2 cellular contexts compared by ENCODE assay signal in the genomic region with DNA sequence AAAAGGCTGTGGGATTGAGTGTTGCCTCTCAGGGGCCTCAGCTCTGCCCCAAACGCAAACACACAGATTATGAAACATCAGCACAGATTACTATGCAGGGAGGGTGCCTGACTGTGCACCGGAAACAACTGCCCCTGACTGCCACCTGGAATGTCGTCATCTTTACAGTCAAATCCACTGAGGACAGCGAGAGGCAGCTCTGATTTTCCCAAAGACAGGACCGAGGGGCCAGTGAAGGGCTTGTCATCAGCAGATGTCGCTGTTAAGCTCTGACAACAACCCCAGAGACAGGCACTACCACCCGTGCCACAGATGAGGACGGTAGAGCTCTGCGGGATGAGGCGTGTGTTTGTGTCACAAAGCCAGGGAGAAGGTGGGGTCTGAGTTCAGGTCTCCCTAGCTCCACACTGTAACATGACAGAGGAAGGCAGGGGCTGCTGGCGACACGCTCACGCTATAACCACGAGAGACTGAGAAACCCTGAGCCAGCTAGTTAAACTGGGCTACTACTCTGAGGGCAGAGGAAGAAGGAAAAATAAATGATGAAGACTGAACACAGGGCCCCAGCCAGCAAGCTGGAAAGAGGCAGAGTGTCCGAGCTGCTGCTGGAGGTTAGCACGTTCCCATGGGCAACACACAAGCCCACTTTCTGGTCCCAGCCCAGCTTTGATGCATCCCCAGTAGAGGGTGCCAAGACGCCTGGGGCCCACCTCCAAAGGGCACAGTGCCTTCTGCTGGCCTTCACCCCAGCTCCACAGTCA.
TF ChIP-seq lines count a peak whose summit lies in the region.

No MANE protein-coding gene starts in this region.

TF ChIP-seq in GM23338, 12 proteins besides CTCF, POLR2A, EP300 and RAD21 (continued from another document and continues in another):
- TF ChIP-seq, protein P1, sequence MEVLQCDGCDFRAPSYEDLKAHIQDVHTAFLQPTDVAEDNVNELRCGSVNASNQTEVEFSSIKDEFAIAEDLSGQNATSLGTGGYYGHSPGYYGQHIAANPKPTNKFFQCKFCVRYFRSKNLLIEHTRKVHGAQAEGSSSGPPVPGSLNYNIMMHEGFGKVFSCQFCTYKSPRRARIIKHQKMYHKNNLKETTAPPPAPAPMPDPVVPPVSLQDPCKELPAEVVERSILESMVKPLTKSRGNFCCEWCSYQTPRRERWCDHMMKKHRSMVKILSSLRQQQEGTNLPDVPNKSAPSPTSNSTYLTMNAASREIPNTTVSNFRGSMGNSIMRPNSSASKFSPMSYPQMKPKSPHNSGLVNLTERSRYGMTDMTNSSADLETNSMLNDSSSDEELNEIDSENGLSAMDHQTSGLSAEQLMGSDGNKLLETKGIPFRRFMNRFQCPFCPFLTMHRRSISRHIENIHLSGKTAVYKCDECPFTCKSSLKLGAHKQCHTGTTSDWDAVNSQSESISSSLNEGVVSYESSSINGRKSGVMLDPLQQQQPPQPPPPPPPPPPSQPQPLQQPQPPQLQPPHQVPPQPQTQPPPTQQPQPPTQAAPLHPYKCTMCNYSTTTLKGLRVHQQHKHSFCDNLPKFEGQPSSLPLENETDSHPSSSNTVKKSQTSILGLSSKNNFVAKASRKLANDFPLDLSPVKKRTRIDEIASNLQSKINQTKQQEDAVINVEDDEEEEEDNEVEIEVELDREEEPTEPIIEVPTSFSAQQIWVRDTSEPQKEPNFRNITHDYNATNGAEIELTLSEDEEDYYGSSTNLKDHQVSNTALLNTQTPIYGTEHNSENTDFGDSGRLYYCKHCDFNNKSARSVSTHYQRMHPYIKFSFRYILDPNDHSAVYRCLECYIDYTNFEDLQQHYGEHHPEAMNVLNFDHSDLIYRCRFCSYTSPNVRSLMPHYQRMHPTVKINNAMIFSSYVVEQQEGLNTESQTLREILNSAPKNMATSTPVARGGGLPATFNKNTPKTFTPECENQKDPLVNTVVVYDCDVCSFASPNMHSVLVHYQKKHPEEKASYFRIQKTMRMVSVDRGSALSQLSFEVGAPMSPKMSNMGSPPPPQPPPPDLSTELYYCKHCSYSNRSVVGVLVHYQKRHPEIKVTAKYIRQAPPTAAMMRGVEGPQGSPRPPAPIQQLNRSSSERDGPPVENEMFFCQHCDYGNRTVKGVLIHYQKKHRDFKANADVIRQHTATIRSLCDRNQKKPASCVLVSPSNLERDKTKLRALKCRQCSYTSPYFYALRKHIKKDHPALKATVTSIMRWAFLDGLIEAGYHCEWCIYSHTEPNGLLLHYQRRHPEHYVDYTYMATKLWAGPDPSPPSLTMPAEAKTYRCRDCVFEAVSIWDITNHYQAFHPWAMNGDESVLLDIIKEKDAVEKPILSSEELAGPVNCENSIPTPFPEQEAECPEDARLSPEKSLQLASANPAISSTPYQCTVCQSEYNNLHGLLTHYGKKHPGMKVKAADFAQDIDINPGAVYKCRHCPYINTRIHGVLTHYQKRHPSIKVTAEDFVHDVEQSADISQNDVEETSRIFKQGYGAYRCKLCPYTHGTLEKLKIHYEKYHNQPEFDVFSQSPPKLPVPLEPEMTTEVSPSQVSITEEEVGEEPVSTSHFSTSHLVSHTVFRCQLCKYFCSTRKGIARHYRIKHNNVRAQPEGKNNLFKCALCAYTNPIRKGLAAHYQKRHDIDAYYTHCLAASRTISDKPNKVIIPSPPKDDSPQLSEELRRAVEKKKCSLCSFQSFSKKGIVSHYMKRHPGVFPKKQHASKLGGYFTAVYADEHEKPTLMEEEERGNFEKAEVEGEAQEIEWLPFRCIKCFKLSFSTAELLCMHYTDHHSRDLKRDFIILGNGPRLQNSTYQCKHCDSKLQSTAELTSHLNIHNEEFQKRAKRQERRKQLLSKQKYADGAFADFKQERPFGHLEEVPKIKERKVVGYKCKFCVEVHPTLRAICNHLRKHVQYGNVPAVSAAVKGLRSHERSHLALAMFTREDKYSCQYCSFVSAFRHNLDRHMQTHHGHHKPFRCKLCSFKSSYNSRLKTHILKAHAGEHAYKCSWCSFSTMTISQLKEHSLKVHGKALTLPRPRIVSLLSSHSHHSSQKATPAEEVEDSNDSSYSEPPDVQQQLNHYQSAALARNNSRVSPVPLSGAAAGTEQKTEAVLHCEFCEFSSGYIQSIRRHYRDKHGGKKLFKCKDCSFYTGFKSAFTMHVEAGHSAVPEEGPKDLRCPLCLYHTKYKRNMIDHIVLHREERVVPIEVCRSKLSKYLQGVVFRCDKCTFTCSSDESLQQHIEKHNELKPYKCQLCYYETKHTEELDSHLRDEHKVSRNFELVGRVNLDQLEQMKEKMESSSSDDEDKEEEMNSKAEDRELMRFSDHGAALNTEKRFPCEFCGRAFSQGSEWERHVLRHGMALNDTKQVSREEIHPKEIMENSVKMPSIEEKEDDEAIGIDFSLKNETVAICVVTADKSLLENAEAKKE (CRISPR knock-in tag; IDR thresholded peaks at IDR 0.05): no peak
- TF ChIP-seq, protein P2, sequence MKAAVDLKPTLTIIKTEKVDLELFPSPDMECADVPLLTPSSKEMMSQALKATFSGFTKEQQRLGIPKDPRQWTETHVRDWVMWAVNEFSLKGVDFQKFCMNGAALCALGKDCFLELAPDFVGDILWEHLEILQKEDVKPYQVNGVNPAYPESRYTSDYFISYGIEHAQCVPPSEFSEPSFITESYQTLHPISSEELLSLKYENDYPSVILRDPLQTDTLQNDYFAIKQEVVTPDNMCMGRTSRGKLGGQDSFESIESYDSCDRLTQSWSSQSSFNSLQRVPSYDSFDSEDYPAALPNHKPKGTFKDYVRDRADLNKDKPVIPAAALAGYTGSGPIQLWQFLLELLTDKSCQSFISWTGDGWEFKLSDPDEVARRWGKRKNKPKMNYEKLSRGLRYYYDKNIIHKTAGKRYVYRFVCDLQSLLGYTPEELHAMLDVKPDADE (IDR thresholded peaks at IDR 0.05): no peak
- TF ChIP-seq JUNB (IDR thresholded peaks at IDR 0.05; ENCODE audit: unreplicated experiment): no peak
- TF ChIP-seq, protein P3, sequence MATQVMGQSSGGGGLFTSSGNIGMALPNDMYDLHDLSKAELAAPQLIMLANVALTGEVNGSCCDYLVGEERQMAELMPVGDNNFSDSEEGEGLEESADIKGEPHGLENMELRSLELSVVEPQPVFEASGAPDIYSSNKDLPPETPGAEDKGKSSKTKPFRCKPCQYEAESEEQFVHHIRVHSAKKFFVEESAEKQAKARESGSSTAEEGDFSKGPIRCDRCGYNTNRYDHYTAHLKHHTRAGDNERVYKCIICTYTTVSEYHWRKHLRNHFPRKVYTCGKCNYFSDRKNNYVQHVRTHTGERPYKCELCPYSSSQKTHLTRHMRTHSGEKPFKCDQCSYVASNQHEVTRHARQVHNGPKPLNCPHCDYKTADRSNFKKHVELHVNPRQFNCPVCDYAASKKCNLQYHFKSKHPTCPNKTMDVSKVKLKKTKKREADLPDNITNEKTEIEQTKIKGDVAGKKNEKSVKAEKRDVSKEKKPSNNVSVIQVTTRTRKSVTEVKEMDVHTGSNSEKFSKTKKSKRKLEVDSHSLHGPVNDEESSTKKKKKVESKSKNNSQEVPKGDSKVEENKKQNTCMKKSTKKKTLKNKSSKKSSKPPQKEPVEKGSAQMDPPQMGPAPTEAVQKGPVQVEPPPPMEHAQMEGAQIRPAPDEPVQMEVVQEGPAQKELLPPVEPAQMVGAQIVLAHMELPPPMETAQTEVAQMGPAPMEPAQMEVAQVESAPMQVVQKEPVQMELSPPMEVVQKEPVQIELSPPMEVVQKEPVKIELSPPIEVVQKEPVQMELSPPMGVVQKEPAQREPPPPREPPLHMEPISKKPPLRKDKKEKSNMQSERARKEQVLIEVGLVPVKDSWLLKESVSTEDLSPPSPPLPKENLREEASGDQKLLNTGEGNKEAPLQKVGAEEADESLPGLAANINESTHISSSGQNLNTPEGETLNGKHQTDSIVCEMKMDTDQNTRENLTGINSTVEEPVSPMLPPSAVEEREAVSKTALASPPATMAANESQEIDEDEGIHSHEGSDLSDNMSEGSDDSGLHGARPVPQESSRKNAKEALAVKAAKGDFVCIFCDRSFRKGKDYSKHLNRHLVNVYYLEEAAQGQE (IDR thresholded peaks at IDR 0.05; ENCODE audit: unreplicated experiment): no peak
- no peak for TF ChIP-seq POLR2AphosphoS5 (IDR thresholded peaks at IDR 0.05; ENCODE audit: low read depth)
- no peak for TF ChIP-seq CREB1 (CRISPR knock-in tag; IDR thresholded peaks at IDR 0.05; ENCODE audit: low read depth)
- no peak for TF ChIP-seq NANOG (IDR thresholded peaks at IDR 0.05; ENCODE audit: borderline replicate concordance)
- TF ChIP-seq STAT1 (IDR thresholded peaks at IDR 0.05; ENCODE audit: unreplicated experiment): no peak

TF ChIP-seq in WTC11, 78 proteins besides CTCF, POLR2A, EP300 and RAD21 (continued from another document):
- TF ChIP-seq, protein P4, sequence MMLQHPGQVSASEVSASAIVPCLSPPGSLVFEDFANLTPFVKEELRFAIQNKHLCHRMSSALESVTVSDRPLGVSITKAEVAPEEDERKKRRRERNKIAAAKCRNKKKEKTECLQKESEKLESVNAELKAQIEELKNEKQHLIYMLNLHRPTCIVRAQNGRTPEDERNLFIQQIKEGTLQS (CRISPR knock-in tag; conservative IDR thresholded peaks at IDR 0.05): 0 out of 2 replicates have a peak, but pooled peaks have one; percentile 28
- TF ChIP-seq ZNF121 (CRISPR knock-in tag; IDR thresholded peaks at IDR 0.05): no peak
- TF ChIP-seq, protein P5, sequence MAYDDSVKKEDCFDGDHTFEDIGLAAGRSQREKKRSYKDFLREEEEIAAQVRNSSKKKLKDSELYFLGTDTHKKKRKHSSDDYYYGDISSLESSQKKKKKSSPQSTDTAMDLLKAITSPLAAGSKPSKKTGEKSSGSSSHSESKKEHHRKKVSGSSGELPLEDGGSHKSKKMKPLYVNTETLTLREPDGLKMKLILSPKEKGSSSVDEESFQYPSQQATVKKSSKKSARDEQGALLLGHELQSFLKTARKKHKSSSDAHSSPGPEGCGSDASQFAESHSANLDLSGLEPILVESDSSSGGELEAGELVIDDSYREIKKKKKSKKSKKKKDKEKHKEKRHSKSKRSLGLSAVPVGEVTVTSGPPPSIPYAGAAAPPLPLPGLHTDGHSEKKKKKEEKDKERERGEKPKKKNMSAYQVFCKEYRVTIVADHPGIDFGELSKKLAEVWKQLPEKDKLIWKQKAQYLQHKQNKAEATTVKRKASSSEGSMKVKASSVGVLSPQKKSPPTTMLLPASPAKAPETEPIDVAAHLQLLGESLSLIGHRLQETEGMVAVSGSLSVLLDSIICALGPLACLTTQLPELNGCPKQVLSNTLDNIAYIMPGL (CRISPR knock-in tag; IDR thresholded peaks at IDR 0.05): no peak
- 0 out of 2 replicates have a peak, but pooled peaks have one; percentile 29 for TF ChIP-seq SP1 (CRISPR knock-in tag; conservative IDR thresholded peaks at IDR 0.05)
- no peak for TF ChIP-seq SMAD4 (CRISPR knock-in tag; IDR thresholded peaks at IDR 0.05)
- TF ChIP-seq, protein P6, sequence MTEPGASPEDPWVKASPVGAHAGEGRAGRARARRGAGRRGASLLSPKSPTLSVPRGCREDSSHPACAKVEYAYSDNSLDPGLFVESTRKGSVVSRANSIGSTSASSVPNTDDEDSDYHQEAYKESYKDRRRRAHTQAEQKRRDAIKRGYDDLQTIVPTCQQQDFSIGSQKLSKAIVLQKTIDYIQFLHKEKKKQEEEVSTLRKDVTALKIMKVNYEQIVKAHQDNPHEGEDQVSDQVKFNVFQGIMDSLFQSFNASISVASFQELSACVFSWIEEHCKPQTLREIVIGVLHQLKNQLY (CRISPR knock-in tag; IDR thresholded peaks at IDR 0.05): no peak
- TF ChIP-seq, protein P7, sequence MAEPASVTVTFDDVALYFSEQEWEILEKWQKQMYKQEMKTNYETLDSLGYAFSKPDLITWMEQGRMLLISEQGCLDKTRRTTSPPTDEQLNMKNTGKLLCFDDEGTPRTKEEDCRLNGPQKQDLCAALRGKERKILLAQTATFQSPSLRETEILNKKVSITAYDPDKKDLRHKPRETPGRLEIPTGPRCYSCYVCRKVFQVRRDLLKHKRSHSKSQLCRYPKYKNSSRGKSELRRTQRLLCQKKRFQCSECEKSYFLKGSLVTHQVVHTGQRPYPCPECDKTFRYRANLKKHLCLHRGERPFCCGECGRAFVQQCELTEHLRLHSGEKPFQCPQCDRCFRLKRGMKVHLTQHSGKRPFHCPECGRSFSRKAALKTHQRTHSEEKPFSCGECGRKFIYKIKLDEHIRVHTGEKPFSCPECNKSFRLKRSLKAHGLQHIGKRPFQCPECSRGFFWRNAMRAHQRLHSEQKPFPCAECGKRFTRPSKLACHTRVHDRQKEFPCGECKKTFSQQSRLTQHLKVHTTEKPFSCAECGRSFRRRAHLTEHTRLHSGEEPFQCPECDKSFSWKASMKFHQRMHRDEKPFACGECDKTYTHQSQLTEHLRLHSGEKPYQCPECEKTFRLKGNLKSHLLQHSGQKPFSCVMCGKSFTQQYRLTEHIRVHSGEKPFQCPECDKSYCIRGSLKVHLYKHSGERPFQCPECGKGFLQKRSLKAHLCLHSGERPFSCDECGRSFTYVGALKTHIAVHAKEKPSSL (CRISPR knock-in tag; conservative IDR thresholded peaks at IDR 0.05): no peak
- peak; percentile 94 for TF ChIP-seq GABPB1 (CRISPR knock-in tag; IDR thresholded peaks at IDR 0.05)
- peak; percentile 49; the same call in 1 of the 2 replicates for TF ChIP-seq FOXK1 (CRISPR knock-in tag; IDR thresholded peaks at IDR 0.05)
